Comparison of ENCODE assay signal across 6 cellular contexts in genomic region chr11:1877211-1878133, GRCh38. TPM values are rescaled to one million over a fixed set of nuclear protein-coding genes. Genes with fewer than 3 reads are reported as not detected.
DNase-seq lines count a peak whose midpoint lies in the region; ATAC-seq and TF ChIP-seq lines count a peak whose summit lies in the region.

No MANE protein-coding gene starts in this region.

- H3K36me3 Mint-ChIP-seq in osteocyte (ENCODE audit: unreplicated experiment) = no peaks in the 10 kb centered on the region
- peaks cover 3% of the 10 kb centered on the region for H3K36me3 Mint-ChIP-seq in activated T-helper 2 cell treated with anti-CD3 and anti-CD28 coated beads, Interferon-gamma antibody, Interleukin-2, Interleukin-4, amounts not matched to agents 10 μg/mL and 5 μg/mL and 100 μg/mL, durations not matched to agents 14 hours and 24 hours and 36 hours (ENCODE audit: low read depth)

- H3K36me3 ChIP-seq in breast epithelium = no peaks in the 10 kb centered on the region

- TF ChIP-seq CTCF in breast epithelium (IDR thresholded peaks at IDR 0.05) (no peak), osteocyte (IDR thresholded peaks at IDR 0.05) (no peak)

- H3K27me3 ChIP-seq in breast epithelium = no peaks in the 10 kb centered on the region

- TF ChIP-seq POLR2A in breast epithelium (IDR thresholded peaks at IDR 0.05) = no peak

- no peaks in the 10 kb centered on the region for H3K9me3 ChIP-seq in breast epithelium

- no peaks in the 10 kb centered on the region for H3K9me3 Mint-ChIP-seq in osteocyte (ENCODE audit: unreplicated experiment)
- H3K9me3 Mint-ChIP-seq in activated T-helper 2 cell treated with anti-CD3 and anti-CD28 coated beads, Interferon-gamma antibody, Interleukin-2, Interleukin-4, amounts not matched to agents 10 μg/mL and 5 μg/mL and 100 μg/mL, durations not matched to agents 14 hours and 24 hours and 36 hours = no peaks in the 10 kb centered on the region

- no peaks in the 10 kb centered on the region for H3K27me3 Mint-ChIP-seq in osteocyte (ENCODE audit: unreplicated experiment)
- H3K27me3 Mint-ChIP-seq in activated T-helper 2 cell treated with anti-CD3 and anti-CD28 coated beads, Interferon-gamma antibody, Interleukin-2, Interleukin-4, amounts not matched to agents 10 μg/mL and 5 μg/mL and 100 μg/mL, durations not matched to agents 14 hours and 24 hours and 36 hours (ENCODE audit: low read depth) = no peaks in the 10 kb centered on the region

- intact Hi-C loops in breast epithelium (cut with DNase I; ENCODE audit: low total_unique reads) = no loop called here
- intact Hi-C loops in activated T-helper 2 cell treated with anti-CD3 and anti-CD28 coated beads, Interferon-gamma antibody, Interleukin-2, Interleukin-4, amounts not matched to agents 10 μg/mL and 5 μg/mL and 100 μg/mL, durations not matched to agents 14 hours and 24 hours and 36 hours (cut with micrococcal nuclease) = no loop called here

- peak overlapping the region; percentile 62 to 97 for H3K27ac ChIP-seq in breast epithelium

- H3K4me3 ChIP-seq in breast epithelium = no peak overlapping the region

- H3K4me1 Mint-ChIP-seq in osteocyte (ENCODE audit: unreplicated experiment) = peaks cover 51% of the 10 kb centered on the region
- H3K4me1 Mint-ChIP-seq in activated T-helper 2 cell treated with anti-CD3 and anti-CD28 coated beads, Interferon-gamma antibody, Interleukin-2, Interleukin-4, amounts not matched to agents 10 μg/mL and 5 μg/mL and 100 μg/mL, durations not matched to agents 14 hours and 24 hours and 36 hours (ENCODE audit: low read depth) = peaks cover 8% of the 10 kb centered on the region

- no peak for ATAC-seq in HG02763 (IDR thresholded peaks at IDR 0.05; ENCODE audit: unreplicated experiment)
- no peak for ATAC-seq in GM21515 (IDR thresholded peaks at IDR 0.05; ENCODE audit: unreplicated experiment)

- peak overlapping the region; percentile 95 for H3K27ac Mint-ChIP-seq in osteocyte (ENCODE audit: unreplicated experiment)
- no peak overlapping the region for H3K27ac Mint-ChIP-seq in activated T-helper 2 cell treated with anti-CD3 and anti-CD28 coated beads, Interferon-gamma antibody, Interleukin-2, Interleukin-4, amounts not matched to agents 10 μg/mL and 5 μg/mL and 100 μg/mL, durations not matched to agents 14 hours and 24 hours and 36 hours

- H3K4me3 Mint-ChIP-seq in osteocyte (ENCODE audit: unreplicated experiment) = no peak overlapping the region
- H3K4me3 Mint-ChIP-seq in activated T-helper 2 cell treated with anti-CD3 and anti-CD28 coated beads, Interferon-gamma antibody, Interleukin-2, Interleukin-4, amounts not matched to agents 10 μg/mL and 5 μg/mL and 100 μg/mL, durations not matched to agents 14 hours and 24 hours and 36 hours (ENCODE audit: low read depth) = no peak overlapping the region

- DNase-seq in HT-29 (ENCODE audit: low spot score) = peak; percentile 53
- peak in 1 of 2 donors; percentile 82 for DNase-seq in breast epithelium (ENCODE audit: low spot score in 2 of 2)
- DNase-seq in osteocyte (ENCODE audit: extremely low spot score, unreplicated experiment) = no peak
- no peak for DNase-seq in activated T-helper 2 cell treated with anti-CD3 and anti-CD28 coated beads, Interferon-gamma antibody, Interleukin-2, Interleukin-4, amounts not matched to agents 10 μg/mL and 5 μg/mL and 100 μg/mL, durations not matched to agents 14 hours and 24 hours and 36 hours (ENCODE audit: low spot score)

- H3K4me1 ChIP-seq in breast epithelium = peaks cover 0 to 19% of the 10 kb centered on the region in 2 donors

RNA-seq across cellular contexts. Expression of gene PRR33, which starts 14.2 kb away (rescaled TPM):
- not detected in 2 replicates for total RNA-seq in HT-29 (2014; rRNA removed; shearing (Covaris generic))
- total RNA-seq in breast epithelium (not detected), osteocyte (not detected in 2 replicates)
- total RNA-seq in activated T-helper 2 cell treated with anti-CD3 and anti-CD28 coated beads, Interferon-gamma antibody, Interleukin-2, Interleukin-4, amounts not matched to agents 10 μg/mL and 5 μg/mL and 100 μg/mL, durations not matched to agents 14 hours and 24 hours and 36 hours = 0.05 TPM in 1 of 2 replicates, not detected in the other

RNA-seq across cellular contexts. Expression of gene LSP1, which starts 24.6 kb away (rescaled TPM):
- total RNA-seq in HT-29 (2014; rRNA removed; shearing (Covaris generic)) = 0.05 and 0.60 TPM in 2 replicates
- total RNA-seq in breast epithelium (10 to 100 TPM; 21.4 to 36.0 (median 23.6) TPM), osteocyte (26.9 and 29.5 TPM in 2 replicates)
- 442 and 449 TPM in 2 replicates for total RNA-seq in activated T-helper 2 cell treated with anti-CD3 and anti-CD28 coated beads, Interferon-gamma antibody, Interleukin-2, Interleukin-4, amounts not matched to agents 10 μg/mL and 5 μg/mL and 100 μg/mL, durations not matched to agents 14 hours and 24 hours and 36 hours

RNA-seq across cellular contexts. Expression of gene TNNI2, which starts 38.7 kb away (rescaled TPM):
- 4.6 and 17.2 TPM in 2 replicates for total RNA-seq in HT-29 (2014; rRNA removed; shearing (Covaris generic))
- total RNA-seq in breast epithelium (1 to 10 TPM in 2 of 3 donors, not detected in 1; 1.6 to 5.6 TPM), osteocyte (1.0 and 1.1 TPM in 2 replicates)
- 0.27 TPM in 1 of 2 replicates, not detected in the other for total RNA-seq in activated T-helper 2 cell treated with anti-CD3 and anti-CD28 coated beads, Interferon-gamma antibody, Interleukin-2, Interleukin-4, amounts not matched to agents 10 μg/mL and 5 μg/mL and 100 μg/mL, durations not matched to agents 14 hours and 24 hours and 36 hours

RNA-seq across cellular contexts. Expression of gene TNNT3, which starts 42.0 kb away (rescaled TPM):
- total RNA-seq in HT-29 (2014; rRNA removed; shearing (Covaris generic)) = 0.23 TPM in 1 of 2 replicates, not detected in the other
- 1 to 10 TPM; 3.5 to 8.2 (median 3.6) TPM for total RNA-seq in breast epithelium
- 2.6 and 4.4 TPM in 2 replicates for total RNA-seq in osteocyte
- 2.0 and 2.9 TPM in 2 replicates for total RNA-seq in activated T-helper 2 cell treated with anti-CD3 and anti-CD28 coated beads, Interferon-gamma antibody, Interleukin-2, Interleukin-4, amounts not matched to agents 10 μg/mL and 5 μg/mL and 100 μg/mL, durations not matched to agents 14 hours and 24 hours and 36 hours

RNA-seq across cellular contexts. Expression of gene SYT8, which starts 42.7 kb away (rescaled TPM):
- 59.9 and 63.4 TPM in 2 replicates for total RNA-seq in HT-29 (2014; rRNA removed; shearing (Covaris generic))
- total RNA-seq in breast epithelium (10 to 100 TPM in 2 of 3 donors, not detected in 1; 10.7 to 12.1 TPM), osteocyte (5.0 and 6.2 TPM in 2 replicates)
- not detected in 2 replicates for total RNA-seq in activated T-helper 2 cell treated with anti-CD3 and anti-CD28 coated beads, Interferon-gamma antibody, Interleukin-2, Interleukin-4, amounts not matched to agents 10 μg/mL and 5 μg/mL and 100 μg/mL, durations not matched to agents 14 hours and 24 hours and 36 hours

Comparison
In these comparisons a context has a peak if more than half of its experiments do, and no peak if none do; other contexts are left out.
1. RNA of gene LSP1, which starts 24.6 kb away (total RNA-seq): 442 to 449 TPM in activated T-helper 2 cell treated with anti-CD3 and anti-CD28 coated beads, Interferon-gamma antibody, Interleukin-2, Interleukin-4, amounts not matched to agents 10 μg/mL and 5 μg/mL and 100 μg/mL, durations not matched to agents 14 hours and 24 hours and 36 hours, 26.9 to 29.5 TPM in osteocyte and 21.4 to 36.0 TPM in breast epithelium; 0.05 to 0.60 TPM in HT-29; every median in the first group is over 10 times any median in the second.